Comparison of ENCODE assay signal across 8 cellular contexts in genomic region chr5:157431544-157432200, GRCh38. TPM values are rescaled to one million over a fixed set of nuclear protein-coding genes. Genes with fewer than 3 reads are reported as not detected.
DNase-seq lines count a peak whose midpoint lies in the region; ATAC-seq and TF ChIP-seq lines count a peak whose summit lies in the region.

No MANE protein-coding gene starts in this region.

- POLR2A ChIA-PET in naive thymus-derived CD8-positive, alpha-beta T cell (lab: Charles Lee) = no interaction called here

- TF ChIP-seq CTCF in Loucy (conservative IDR thresholded peaks at IDR 0.05; ENCODE audit: low read length) (peak; percentile 50), coronary artery (IDR thresholded peaks at IDR 0.05) (no peak)

- peak overlapping the region in 2 of 10 donors; percentile 0 to 1 for H3K27ac Mint-ChIP-seq in naive thymus-derived CD8-positive, alpha-beta T cell

- peaks cover 0 to 7% (median 1%) of the 10 kb centered on the region in 4 donors for H3K4me1 Mint-ChIP-seq in naive thymus-derived CD8-positive, alpha-beta T cell

- no peaks in the 10 kb centered on the region for H3K9me2 ChIP-seq in Loucy (replicated peaks; ENCODE audit: low read depth, low read length)

- H3K27ac ChIP-seq in coronary artery = no peak overlapping the region

- peaks cover 0 to 2% (median 0%) of the 10 kb centered on the region in 3 donors for H3K36me3 Mint-ChIP-seq in naive thymus-derived CD8-positive, alpha-beta T cell

- no peaks in the 10 kb centered on the region for H3K79me2 ChIP-seq in Loucy (ENCODE audit: insufficient read depth, low read length)

- no peak overlapping the region for H3K4me2 ChIP-seq in Loucy (ENCODE audit: low read depth, low read length, poor library complexity, severe bottlenecking)

- no peaks in the 10 kb centered on the region for H3K9me3 ChIP-seq in Loucy (ENCODE audit: insufficient read depth, low read depth, low read length)

- H3K9ac ChIP-seq in Loucy (ENCODE audit: low read depth, low read length, poor library complexity, severe bottlenecking) = no peak overlapping the region

- no peaks in the 10 kb centered on the region for H4K20me1 ChIP-seq in Loucy (ENCODE audit: insufficient read depth, low read length, poor library complexity, severe bottlenecking)

- peak; percentile 4 for DNase-seq in NCI-H146 (lab: John Stamatoyannopoulos, UW)
- no peak for DNase-seq in NCI-H146 treated with DMSO at 0.1 percent for 48 hours (lab: John Stamatoyannopoulos, UW; ENCODE audit: unreplicated experiment)
- DNase-seq in SW480 (ENCODE audit: low spot score) = peak; percentile 80
- DNase-seq in naive thymus-derived CD8-positive, alpha-beta T cell = peak in 5 of 10 donors; percentile 2 to 34 (median 30)
- DNase-seq in coronary artery (ENCODE audit: low spot score) = no peak

- H3K36me3 ChIP-seq in Loucy (ENCODE audit: insufficient read depth, low read length) = no peaks in the 10 kb centered on the region

- ATAC-seq in GM21526 (IDR thresholded peaks at IDR 0.05; ENCODE audit: low FRiP score, unreplicated experiment) = peak; percentile 87
- peak; percentile 82 for ATAC-seq in esophagus mucosa
- peak; percentile 50 to 77 for ATAC-seq in naive thymus-derived CD8-positive, alpha-beta T cell

- H3K4me1 ChIP-seq in Loucy (ENCODE audit: insufficient read depth, low read length, poor library complexity, severe bottlenecking) = no peaks in the 10 kb centered on the region

- no peaks in the 10 kb centered on the region for H3K27me3 ChIP-seq in Loucy (ENCODE audit: insufficient read depth, low read length, poor library complexity, severe bottlenecking)

- no peak overlapping the region for H2AFZ ChIP-seq in Loucy (ENCODE audit: low read length)

- H3F3A ChIP-seq in Loucy (ENCODE audit: low read depth) = no peaks in the 10 kb centered on the region

- peaks cover 3 to 34% (median 8%) of the 10 kb centered on the region in 5 donors for H3K27me3 Mint-ChIP-seq in naive thymus-derived CD8-positive, alpha-beta T cell

- peaks cover 0 to 3% (median 0%) of the 10 kb centered on the region in 9 donors for H3K9me3 Mint-ChIP-seq in naive thymus-derived CD8-positive, alpha-beta T cell

- H3K4me3 Mint-ChIP-seq in naive thymus-derived CD8-positive, alpha-beta T cell = no peak overlapping the region

- H3K4me3 ChIP-seq in Loucy (ENCODE audit: low read length, poor library complexity, severe bottlenecking) (no peak overlapping the region), coronary artery (no peak overlapping the region)

RNA-seq across cellular contexts. Expression of gene NIPAL4, which starts 28.3 kb away (rescaled TPM):
- total RNA-seq in esophagus mucosa = 31.2 TPM
- total RNA-seq in naive thymus-derived CD8-positive, alpha-beta T cell = under 1 TPM; 0.11 to 0.26 TPM
- not detected for polyA plus RNA-seq in naive thymus-derived CD8-positive, alpha-beta T cell

Comparison
In these comparisons a context has a peak if more than half of its experiments do, and no peak if none do; other contexts are left out.
1. DNase-seq: peak in NCI-H146 (single experiment) and SW480 (single experiment); none in NCI-H146 treated with DMSO at 0.1 percent for 48 hours (single experiment) and coronary artery (single experiment).
2. RNA of gene NIPAL4, which starts 28.3 kb away (total RNA-seq): 31.2 TPM in esophagus mucosa (single experiment); 0.11 to 0.26 TPM in naive thymus-derived CD8-positive, alpha-beta T cell; every median in the first group is over 10 times any median in the second.
3. Peak in every context shown above with its lines, with median percentiles within 50 percentile points of each other: ATAC-seq.